ENCODE assay signal across 1 cellular context in genomic region chr19:1275260-1275975, GRCh38.
TF ChIP-seq lines count a peak whose summit lies in the region.

Gene FAM174C, plus strand, starts transcription at chr19:1275530. Its CDS starts 20 bp downstream, at chr19:1275550.

TF ChIP-seq in HepG2, 621 proteins besides CTCF, POLR2A, EP300 and RAD21 (continued from another document):
- TF ChIP-seq ZNF512 (CRISPR knock-in tag; IDR thresholded peaks at IDR 0.05) (no peak), ZSCAN31 (CRISPR knock-in tag; IDR thresholded peaks at IDR 0.05; ENCODE audit: low read depth) (no peak), RCOR2 (CRISPR knock-in tag; IDR thresholded peaks at IDR 0.05) (no peak), ZKSCAN8 (CRISPR knock-in tag; IDR thresholded peaks at IDR 0.05; ENCODE audit: borderline replicate concordance) (no peak), HDAC2 (CRISPR knock-in tag; IDR thresholded peaks at IDR 0.05) (no peak; the same call in 1 of the 2 replicates), GATA4 (IDR thresholded peaks at IDR 0.05; ENCODE audit: borderline replicate concordance, low read depth) (no peak), ZNF362 (CRISPR knock-in tag; IDR thresholded peaks at IDR 0.05; ENCODE audit: borderline replicate concordance) (no peak), ZNF510 (CRISPR knock-in tag; IDR thresholded peaks at IDR 0.05; ENCODE audit: low read depth) (no peak), EED (CRISPR knock-in tag; IDR thresholded peaks at IDR 0.05) (no peak), CBX2 (IDR thresholded peaks at IDR 0.05; ENCODE audit: low read depth, low read length) (no peak), CBX2 (CRISPR knock-in tag; IDR thresholded peaks at IDR 0.05; ENCODE audit: low read depth) (no peak), ZNF576 (CRISPR knock-in tag; IDR thresholded peaks at IDR 0.05) (no peak), RBAK (CRISPR knock-in tag; IDR thresholded peaks at IDR 0.05) (no peak), ZNF562 (CRISPR knock-in tag; IDR thresholded peaks at IDR 0.05; ENCODE audit: borderline replicate concordance) (peak; percentile 65; the same call in 1 of the 2 replicates), FOSL1 (CRISPR knock-in tag; IDR thresholded peaks at IDR 0.05; ENCODE audit: borderline replicate concordance) (no peak)
- TF ChIP-seq, protein P1, sequence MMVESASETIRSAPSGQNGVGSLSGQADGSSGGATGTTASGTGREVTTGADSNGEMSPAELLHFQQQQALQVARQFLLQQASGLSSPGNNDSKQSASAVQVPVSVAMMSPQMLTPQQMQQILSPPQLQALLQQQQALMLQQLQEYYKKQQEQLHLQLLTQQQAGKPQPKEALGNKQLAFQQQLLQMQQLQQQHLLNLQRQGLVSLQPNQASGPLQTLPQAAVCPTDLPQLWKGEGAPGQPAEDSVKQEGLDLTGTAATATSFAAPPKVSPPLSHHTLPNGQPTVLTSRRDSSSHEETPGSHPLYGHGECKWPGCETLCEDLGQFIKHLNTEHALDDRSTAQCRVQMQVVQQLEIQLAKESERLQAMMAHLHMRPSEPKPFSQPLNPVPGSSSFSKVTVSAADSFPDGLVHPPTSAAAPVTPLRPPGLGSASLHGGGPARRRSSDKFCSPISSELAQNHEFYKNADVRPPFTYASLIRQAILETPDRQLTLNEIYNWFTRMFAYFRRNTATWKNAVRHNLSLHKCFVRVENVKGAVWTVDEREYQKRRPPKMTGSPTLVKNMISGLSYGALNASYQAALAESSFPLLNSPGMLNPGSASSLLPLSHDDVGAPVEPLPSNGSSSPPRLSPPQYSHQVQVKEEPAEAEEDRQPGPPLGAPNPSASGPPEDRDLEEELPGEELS (CRISPR knock-in tag; IDR thresholded peaks at IDR 0.05), result peak; percentile 44; the same call in 1 of the 2 replicates
- TF ChIP-seq, protein P2, sequence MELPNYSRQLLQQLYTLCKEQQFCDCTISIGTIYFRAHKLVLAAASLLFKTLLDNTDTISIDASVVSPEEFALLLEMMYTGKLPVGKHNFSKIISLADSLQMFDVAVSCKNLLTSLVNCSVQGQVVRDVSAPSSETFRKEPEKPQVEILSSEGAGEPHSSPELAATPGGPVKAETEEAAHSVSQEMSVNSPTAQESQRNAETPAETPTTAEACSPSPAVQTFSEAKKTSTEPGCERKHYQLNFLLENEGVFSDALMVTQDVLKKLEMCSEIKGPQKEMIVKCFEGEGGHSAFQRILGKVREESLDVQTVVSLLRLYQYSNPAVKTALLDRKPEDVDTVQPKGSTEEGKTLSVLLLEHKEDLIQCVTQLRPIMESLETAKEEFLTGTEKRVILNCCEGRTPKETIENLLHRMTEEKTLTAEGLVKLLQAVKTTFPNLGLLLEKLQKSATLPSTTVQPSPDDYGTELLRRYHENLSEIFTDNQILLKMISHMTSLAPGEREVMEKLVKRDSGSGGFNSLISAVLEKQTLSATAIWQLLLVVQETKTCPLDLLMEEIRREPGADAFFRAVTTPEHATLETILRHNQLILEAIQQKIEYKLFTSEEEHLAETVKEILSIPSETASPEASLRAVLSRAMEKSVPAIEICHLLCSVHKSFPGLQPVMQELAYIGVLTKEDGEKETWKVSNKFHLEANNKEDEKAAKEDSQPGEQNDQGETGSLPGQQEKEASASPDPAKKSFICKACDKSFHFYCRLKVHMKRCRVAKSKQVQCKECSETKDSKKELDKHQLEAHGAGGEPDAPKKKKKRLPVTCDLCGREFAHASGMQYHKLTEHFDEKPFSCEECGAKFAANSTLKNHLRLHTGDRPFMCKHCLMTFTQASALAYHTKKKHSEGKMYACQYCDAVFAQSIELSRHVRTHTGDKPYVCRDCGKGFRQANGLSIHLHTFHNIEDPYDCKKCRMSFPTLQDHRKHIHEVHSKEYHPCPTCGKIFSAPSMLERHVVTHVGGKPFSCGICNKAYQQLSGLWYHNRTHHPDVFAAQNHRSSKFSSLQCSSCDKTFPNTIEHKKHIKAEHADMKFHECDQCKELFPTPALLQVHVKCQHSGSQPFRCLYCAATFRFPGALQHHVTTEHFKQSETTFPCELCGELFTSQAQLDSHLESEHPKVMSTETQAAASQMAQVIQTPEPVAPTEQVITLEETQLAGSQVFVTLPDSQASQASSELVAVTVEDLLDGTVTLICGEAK (IDR thresholded peaks at IDR 0.05), result no peak
- TF ChIP-seq, protein P2 (CRISPR knock-in tag; IDR thresholded peaks at IDR 0.05), result 0 out of 2 replicates have a peak, but pooled peaks have one; percentile 9
- TF ChIP-seq, protein P3, sequence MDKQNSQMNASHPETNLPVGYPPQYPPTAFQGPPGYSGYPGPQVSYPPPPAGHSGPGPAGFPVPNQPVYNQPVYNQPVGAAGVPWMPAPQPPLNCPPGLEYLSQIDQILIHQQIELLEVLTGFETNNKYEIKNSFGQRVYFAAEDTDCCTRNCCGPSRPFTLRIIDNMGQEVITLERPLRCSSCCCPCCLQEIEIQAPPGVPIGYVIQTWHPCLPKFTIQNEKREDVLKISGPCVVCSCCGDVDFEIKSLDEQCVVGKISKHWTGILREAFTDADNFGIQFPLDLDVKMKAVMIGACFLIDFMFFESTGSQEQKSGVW (CRISPR knock-in tag; IDR thresholded peaks at IDR 0.05; ENCODE audit: borderline replicate concordance), result 0 out of 2 replicates have a peak, but pooled peaks have one; percentile 61
